1 cellular context compared by ENCODE assay signal in genomic region chr10:48523820-48524758, GRCh38.
A peak's percentile ranks its signal among the peaks of the same experiment; 100 is the strongest.
TF ChIP-seq lines count a peak whose summit lies in the region.

No MANE protein-coding gene starts in this region.

TF ChIP-seq in K562, 482 proteins besides CTCF, POLR2A, EP300 and RAD21 (continued from another document and continues in another):
- TF ChIP-seq ZNF609 (CRISPR knock-in tag; IDR thresholded peaks at IDR 0.05; ENCODE audit: borderline replicate concordance) (no peak), MGA (IDR thresholded peaks at IDR 0.05) (no peak; the same call in 1 of the 2 replicates), PHTF2 (CRISPR knock-in tag; IDR thresholded peaks at IDR 0.05) (no peak), USF2 (CRISPR knock-in tag; IDR thresholded peaks at IDR 0.05) (no peak), BRCA1 (IDR thresholded peaks at IDR 0.05) (no peak), BRCA1 (CRISPR knock-in tag; IDR thresholded peaks at IDR 0.05) (no peak), MEF2D (tag; conservative IDR thresholded peaks at IDR 0.05; ENCODE audit: low read depth) (no peak), FOXA3 (CRISPR knock-in tag; conservative IDR thresholded peaks at IDR 0.05 in 1 of 2, IDR thresholded peaks at IDR 0.05 in 1 of 2) (no peak), HLTF (IDR thresholded peaks at IDR 0.05) (no peak), E2F5 (CRISPR knock-in tag; IDR thresholded peaks at IDR 0.05) (no peak), IRF9 (tag; IDR thresholded peaks at IDR 0.05) (no peak), SLC30A9 (CRISPR knock-in tag; IDR thresholded peaks at IDR 0.05) (no peak), ETV1 (tag; conservative IDR thresholded peaks at IDR 0.05; ENCODE audit: low read depth) (no peak), ZNF766 (CRISPR knock-in tag; conservative IDR thresholded peaks at IDR 0.05) (no peak), ATF6 (CRISPR knock-in tag; IDR thresholded peaks at IDR 0.05) (no peak), HMGXB4 (CRISPR knock-in tag; IDR thresholded peaks at IDR 0.05) (peak; percentile 76; the same call in 1 of the 2 replicates), NCOA4 (IDR thresholded peaks at IDR 0.05; ENCODE audit: partially characterized antibody) (no peak), MCM7 (IDR thresholded peaks at IDR 0.05) (no peak), TARDBP (IDR thresholded peaks at IDR 0.05) (0 out of 2 replicates have a peak, but pooled peaks have one; percentile 35), MXI1 (IDR thresholded peaks at IDR 0.05; ENCODE audit: low read depth, low read length) (no peak), SNAPC5 (CRISPR knock-in tag; IDR thresholded peaks at IDR 0.05) (no peak), ZNF121 (CRISPR knock-in tag; conservative IDR thresholded peaks at IDR 0.05) (no peak), ZBTB17 (CRISPR knock-in tag; IDR thresholded peaks at IDR 0.05) (peak; percentile 89), GATAD2B (IDR thresholded peaks at IDR 0.05; ENCODE audit: borderline replicate concordance) (0 out of 2 replicates have a peak, but pooled peaks have one; percentile 51), ZBTB12 (CRISPR knock-in tag; IDR thresholded peaks at IDR 0.05) (no peak), MCM3 (IDR thresholded peaks at IDR 0.05) (no peak), GTF2B (IDR thresholded peaks at IDR 0.05; ENCODE audit: extremely low read depth, insufficient read length) (no peak), JUN (IDR thresholded peaks at IDR 0.05; ENCODE audit: borderline replicate concordance, low read depth, low read length) (no peak), JUN (CRISPR knock-in tag; IDR thresholded peaks at IDR 0.05; ENCODE audit: borderline replicate concordance) (no peak), CBX8 (IDR thresholded peaks at IDR 0.05; ENCODE audit: borderline replicate concordance, extremely low read depth, low read depth, low read length, poor library complexity, severe bottlenecking) (no peak), CBX2 (IDR thresholded peaks at IDR 0.05; ENCODE audit: insufficient read depth, low read length, poor library complexity, severe bottlenecking) (no peak)
